2 cellular contexts compared by ENCODE assay signal in genomic region chr14:104598039-104598438, GRCh38.
A peak's percentile ranks its signal among the peaks of the same experiment; 100 is the strongest.
TF ChIP-seq lines count a peak whose summit lies in the region.

No MANE protein-coding gene starts in this region.

TF ChIP-seq in GM12891, 5 proteins besides CTCF, POLR2A, EP300 and RAD21 (continued from another document):
- TF ChIP-seq PAX5 (IDR thresholded peaks at IDR 0.05; ENCODE audit: insufficient read depth, low read length, severe bottlenecking) = no peak
- no peak for TF ChIP-seq POU2F2 (IDR thresholded peaks at IDR 0.05; ENCODE audit: low read depth, low read length)

TF ChIP-seq in H1, 55 proteins besides CTCF, POLR2A, EP300 and RAD21 (continued from another document):
- TF ChIP-seq E2F6 (IDR thresholded peaks at IDR 0.05) = 0 out of 2 replicates have a peak, but pooled peaks have one; percentile 42
- no peak for TF ChIP-seq MAFK (IDR thresholded peaks at IDR 0.05; ENCODE audit: low read depth, low read length)
- no peak for TF ChIP-seq FOSL1 (IDR thresholded peaks at IDR 0.05; ENCODE audit: insufficient read depth, low read depth, low read length)
